ENCODE assay signal across 1 cellular context in genomic region chr11:104916442-104916841, GRCh38.
TF ChIP-seq lines count a peak whose summit lies in the region.

No MANE protein-coding gene starts in this region.

TF ChIP-seq in SK-N-SH treated with all-trans-retinoic acid at 6 μM for 48 hours, 23 proteins besides CTCF, POLR2A, EP300 and RAD21 (continued from another document):
- TF ChIP-seq TSHZ2 (CRISPR knock-in tag; IDR thresholded peaks at IDR 0.05) (no peak), ZFP3 (CRISPR knock-in tag; IDR thresholded peaks at IDR 0.05) (no peak), ZNF8 (CRISPR knock-in tag; IDR thresholded peaks at IDR 0.05) (no peak), TCF4 (CRISPR knock-in tag; IDR thresholded peaks at IDR 0.05; ENCODE audit: borderline replicate concordance) (no peak), GLIS3 (CRISPR knock-in tag; IDR thresholded peaks at IDR 0.05) (no peak)
